ENCODE assay signal across 8 cellular contexts in genomic region chr3:32983124-32983523, GRCh38. TPM values are rescaled to one million over a fixed set of nuclear protein-coding genes. Genes with fewer than 3 reads are reported as not detected.
"Had no signal": no experiment of that assay in that cellular context is flagged by ENCODE, and none has a peak within 500 bp of the region (broad histone marks: within the 10 kb centered on the region; RNA-seq: fewer than 3 reads in every experiment).

No MANE protein-coding gene starts in this region.

- ATAC-seq: GM23338 had no signal

- H2AFZ ChIP-seq: GM23338 had no signal

- DNase-seq: H9, HCEC 1CT, IMR-90, KBM-7 had no signal

- H3K4me2 ChIP-seq: GM23338 had no signal

- FAIRE-seq: H1, H54, HTR-8/SVneo had no signal

- H3K4me1 Mint-ChIP-seq: GM23338, H9 had no signal

- H3K4me3 ChIP-seq: GM23338 had no signal

- H3K27ac Mint-ChIP-seq: GM23338, H9 had no signal

- H3K4me3 Mint-ChIP-seq: GM23338, H9 had no signal

- H3K9me3 Mint-ChIP-seq: GM23338, H9 had no signal

RNA-seq across cellular contexts. Expression of gene CCR4, which starts 31.7 kb away (rescaled TPM):
- polyA plus RNA-seq: IMR-90 had no signal
